1 cellular context compared by ENCODE assay signal in the genomic region with DNA sequence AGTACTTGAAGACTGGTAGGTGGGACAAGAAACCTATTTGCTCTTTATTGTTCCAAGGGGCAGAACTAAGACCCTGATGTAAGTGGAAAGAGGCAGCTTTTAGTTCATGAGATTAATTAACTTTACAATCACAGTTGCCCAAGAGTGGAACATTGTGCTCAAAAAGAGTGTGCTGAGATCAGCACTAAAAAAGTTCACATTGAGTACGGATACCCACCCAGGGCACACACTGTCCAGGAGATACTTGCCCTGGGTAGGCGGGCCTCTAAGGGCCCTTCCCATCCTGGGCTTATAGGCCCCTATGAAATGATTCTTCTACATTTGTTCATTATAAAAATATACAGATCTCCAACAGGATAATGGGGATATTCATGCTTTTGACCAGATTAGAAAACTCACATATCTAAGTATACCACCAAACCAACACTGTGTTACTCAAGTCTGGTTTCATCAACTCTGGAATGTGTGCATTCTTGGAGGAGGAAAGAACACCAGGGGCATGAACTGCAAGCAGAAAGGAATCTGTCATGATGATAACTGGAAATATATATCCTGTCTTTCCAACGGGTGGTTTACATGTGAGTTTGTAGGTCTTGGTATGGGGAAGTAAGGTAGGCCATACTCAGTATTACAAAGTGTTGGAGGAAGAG.
TF ChIP-seq lines count a peak whose summit lies in the region.

No MANE protein-coding gene starts in this region.

TF ChIP-seq in IMR-90, 13 proteins besides CTCF, POLR2A, EP300 and RAD21 (continued from another document):
- TF ChIP-seq, protein P1, sequence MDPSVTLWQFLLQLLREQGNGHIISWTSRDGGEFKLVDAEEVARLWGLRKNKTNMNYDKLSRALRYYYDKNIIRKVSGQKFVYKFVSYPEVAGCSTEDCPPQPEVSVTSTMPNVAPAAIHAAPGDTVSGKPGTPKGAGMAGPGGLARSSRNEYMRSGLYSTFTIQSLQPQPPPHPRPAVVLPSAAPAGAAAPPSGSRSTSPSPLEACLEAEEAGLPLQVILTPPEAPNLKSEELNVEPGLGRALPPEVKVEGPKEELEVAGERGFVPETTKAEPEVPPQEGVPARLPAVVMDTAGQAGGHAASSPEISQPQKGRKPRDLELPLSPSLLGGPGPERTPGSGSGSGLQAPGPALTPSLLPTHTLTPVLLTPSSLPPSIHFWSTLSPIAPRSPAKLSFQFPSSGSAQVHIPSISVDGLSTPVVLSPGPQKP (IDR thresholded peaks at IDR 0.05; ENCODE audit: borderline replicate concordance, low read depth, low read length): no peak
- TF ChIP-seq CEBPB (IDR thresholded peaks at IDR 0.05; ENCODE audit: low read depth, low read length): peak; percentile 78; the same call in 1 of the 2 replicates
